In the genomic region with DNA sequence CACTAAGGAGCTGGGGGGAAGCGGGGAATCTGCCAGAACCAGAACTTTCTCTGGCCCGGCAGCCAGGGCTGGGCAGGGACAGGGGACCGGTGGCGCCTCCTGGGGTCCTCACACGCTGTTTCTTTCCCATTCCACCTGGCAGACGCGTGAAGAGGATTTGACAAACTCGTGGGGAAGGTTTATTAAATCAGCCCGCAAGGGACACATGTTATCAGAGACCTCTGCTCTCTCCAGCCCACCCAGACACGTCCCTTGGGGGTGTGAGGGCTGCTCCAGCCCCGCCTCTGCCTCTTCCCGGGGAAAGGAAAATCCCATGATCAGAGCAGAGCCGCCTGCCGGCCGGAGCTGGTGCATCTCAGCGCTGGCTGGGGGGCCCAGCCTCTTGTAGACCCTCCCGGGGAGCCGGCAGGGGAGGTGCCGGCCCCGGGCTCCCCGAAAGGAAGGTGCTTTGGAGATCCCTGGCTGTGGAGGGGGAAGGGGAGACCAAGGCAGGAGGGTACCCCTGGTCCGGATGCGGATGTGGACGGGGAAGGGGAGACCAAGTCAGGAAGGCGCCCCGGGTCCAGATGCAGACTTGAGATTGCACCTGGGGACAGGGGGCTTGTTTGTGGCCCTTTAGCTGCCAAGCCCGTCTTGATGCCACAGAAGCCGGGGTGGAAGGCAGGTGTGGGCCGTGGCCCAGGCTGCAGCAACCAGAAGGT, we compare ENCODE assay signal across 11 cellular contexts.
DNase-seq lines count a peak whose midpoint lies in the region; ATAC-seq, FAIRE-seq and TF ChIP-seq lines count a peak whose summit lies in the region.
"Had no signal": no experiment of that assay in that cellular context is flagged by ENCODE, and none has a peak within 500 bp of the region (broad histone marks: within the 10 kb centered on the region; RNA-seq: fewer than 3 reads in every experiment).

No MANE protein-coding gene starts in this region.

- WGBS in K562 (ENCODE audit: insufficient coverage, low coverage, missing lambda C conversion rate), result 54% methylated on average over 14 of the region's 29 CpGs

- H3K4me1 ChIP-seq in K562 (replicated peaks in 1 of 2; ENCODE audit: control insufficient read depth in 2 of 2, insufficient read depth in 2 of 2, low read length in 2 of 2), result peaks cover 0 to 64% of the 10 kb centered on the region in 2 experiments; a peak in 4 of 5 replicates
- H3K4me1 ChIP-seq: adrenal gland had no signal

- H3K36me3 Mint-ChIP-seq in naive thymus-derived CD8-positive, alpha-beta T cell, result peaks cover 0 to 9% (median 0%) of the 10 kb centered on the region in 3 donors

- TF ChIP-seq POLR2A in K562 (conservative IDR thresholded peaks at IDR 0.05), result no peak

- H3K27ac ChIP-seq in 22Rv1 (no peak overlapping the region), K562 (ENCODE audit: extremely low read depth, low read depth, low read length) (no peak overlapping the region)
- H3K27ac ChIP-seq: adrenal gland had no signal

- DNase-seq in GM13977 (ENCODE audit: low spot score) (peak; percentile 25), K562 (ENCODE audit: extremely low read depth in 1 of 4, low spot score in 3 of 4) (no peak), left lobe of liver (ENCODE audit: low spot score) (no peak), NAMALWA (ENCODE audit: low spot score) (no peak), DMS53 treated with DMSO at 0.1 percent for 48 hours (lab: John Stamatoyannopoulos, UW; ENCODE audit: unreplicated experiment) (no peak), RKO (ENCODE audit: low spot score) (no peak)
- no peak for DNase-seq in naive thymus-derived CD8-positive, alpha-beta T cell
- DNase-seq: AML-193, GDM1 had no signal

- FAIRE-seq in K562 (lab: Jason Lieb, UNC), result no peak

- no peak for TF ChIP-seq RAD21 in K562 (CRISPR knock-in tag; conservative IDR thresholded peaks at IDR 0.05 in 1 of 2, IDR thresholded peaks at IDR 0.05 in 1 of 2)

- H3K36me3 ChIP-seq in K562 (ENCODE audit: control insufficient read depth, insufficient read depth, low read length), result peaks cover 16% of the 10 kb centered on the region; the same call in 2 of the 3 replicates
- H3K36me3 ChIP-seq: adrenal gland had no signal

- intact Hi-C loops in K562 (cut with micrococcal nuclease), result no loop called here

- no peaks in the 10 kb centered on the region; a peak in 1 of 5 replicates for H3K27me3 ChIP-seq in K562 (ENCODE audit: control insufficient read depth in 2 of 2, insufficient read depth in 2 of 2, low read length in 2 of 2)
- H3K27me3 ChIP-seq: adrenal gland had no signal

- no peak overlapping the region for H3K4me3 ChIP-seq in K562
- H3K4me3 ChIP-seq: adrenal gland had no signal

- no TSS peak for BruUV-seq in K562 (replicated peaks; lab: Mats Ljungman, UMichigan)

- CTCF ChIA-PET in K562 (lab: Yijun Ruan, JAX; ENCODE audit: low intra/inter-chr PET ratio), result no interaction called here

- H3K9ac ChIP-seq in K562 (ENCODE audit: insufficient read depth in 1 of 2, low read depth in 2 of 2, low read length in 2 of 2), result no peak overlapping the region

- ATAC-seq in K562 (no peak), left lobe of liver (peak; percentile 19)
- no peak for ATAC-seq in naive thymus-derived CD8-positive, alpha-beta T cell

- H3K4me2 ChIP-seq in K562 (ENCODE audit: insufficient read depth, low read length), result no peak overlapping the region

- H3K9me1 ChIP-seq in K562 (ENCODE audit: control insufficient read depth, insufficient read depth, low read length), result no peaks in the 10 kb centered on the region

- H3K9me3 Mint-ChIP-seq in naive thymus-derived CD8-positive, alpha-beta T cell, result no peaks in the 10 kb centered on the region

- H3K4me3 Mint-ChIP-seq in naive thymus-derived CD8-positive, alpha-beta T cell, result no peak overlapping the region

- TF ChIP-seq CTCF in 22Rv1 (IDR thresholded peaks at IDR 0.05) (peak; percentile 58), GM13977 (IDR thresholded peaks at IDR 0.05; ENCODE audit: extremely low read depth, insufficient read depth, missing control alignments) (no peak), K562 (IDR thresholded peaks at IDR 0.05 in 2 of 3, conservative IDR thresholded peaks at IDR 0.05 in 1 of 3; ENCODE audit: insufficient read depth in 2 of 3, low read depth in 1 of 3, low read length in 3 of 3) (no peak)

- peak overlapping the region in 1 of 10 donors; percentile 87 for H3K27ac Mint-ChIP-seq in naive thymus-derived CD8-positive, alpha-beta T cell

- in situ Hi-C loops in GM13977 (cut with MboI; ENCODE audit: low pct_unique_long_range_greater_than_20kb, low sequenced_read_pairs, unreplicated experiment), result no loop called here
- in situ Hi-C loops in K562 (cut with MboI), result no loop called here

- no peaks in the 10 kb centered on the region for H3K27me3 Mint-ChIP-seq in naive thymus-derived CD8-positive, alpha-beta T cell

- H2AFZ ChIP-seq in K562 (ENCODE audit: low read depth, low read length), result no peak overlapping the region

- TF ChIP-seq EP300 in K562 (IDR thresholded peaks at IDR 0.05; ENCODE audit: low read length), result no peak

- POLR2A ChIA-PET in K562 (lab: Yijun Ruan, JAX), result no interaction called here
- POLR2A ChIA-PET in naive thymus-derived CD8-positive, alpha-beta T cell (lab: Charles Lee), result no interaction called here

- H3K4me1 Mint-ChIP-seq in naive thymus-derived CD8-positive, alpha-beta T cell, result peaks cover 1 to 8% (median 7%) of the 10 kb centered on the region in 4 donors

- H3K79me2 ChIP-seq in K562 (ENCODE audit: control insufficient read depth, insufficient read depth, low read length), result no peaks in the 10 kb centered on the region

- no peaks in the 10 kb centered on the region for H4K20me1 ChIP-seq in K562 (replicated peaks; ENCODE audit: control insufficient read depth, insufficient read depth, low read length)

- H3K9me3 ChIP-seq in K562 (replicated peaks; ENCODE audit: control insufficient read depth, insufficient read depth, low read depth, low read length), result 0 out of 2 replicates have a peak, but pooled peaks cover 3% of the 10 kb centered on the region
- H3K9me3 ChIP-seq: adrenal gland had no signal

TF ChIP-seq in K562, 482 proteins besides CTCF, POLR2A, EP300 and RAD21:
- TF ChIP-seq POLR2G (IDR thresholded peaks at IDR 0.05; ENCODE audit: low read depth, low read length) (peak; percentile 22; the same call in 1 of the 2 replicates), RBM22 (IDR thresholded peaks at IDR 0.05; ENCODE audit: low read depth, low read length, poor library complexity, severe bottlenecking) (peak; percentile 15)
- TF ChIP-seq, protein P1, sequence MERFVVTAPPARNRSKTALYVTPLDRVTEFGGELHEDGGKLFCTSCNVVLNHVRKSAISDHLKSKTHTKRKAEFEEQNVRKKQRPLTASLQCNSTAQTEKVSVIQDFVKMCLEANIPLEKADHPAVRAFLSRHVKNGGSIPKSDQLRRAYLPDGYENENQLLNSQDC (CRISPR knock-in tag; IDR thresholded peaks at IDR 0.05), result no peak
